Comparison of ENCODE assay signal across 8 cellular contexts in genomic region chr17:76557368-76558209, GRCh38. TPM values are rescaled to one million over a fixed set of nuclear protein-coding genes. Genes with fewer than 3 reads are reported as not detected.
DNase-seq lines count a peak whose midpoint lies in the region; ATAC-seq and TF ChIP-seq lines count a peak whose summit lies in the region.

No MANE protein-coding gene starts in this region.

- peaks cover 14% of the 10 kb centered on the region for H3K4me1 Mint-ChIP-seq in glutamatergic neuron (ENCODE audit: low read depth, unreplicated experiment)

- H3K9me3 Mint-ChIP-seq in activated naive CD4-positive, alpha-beta T cell treated with anti-CD3 and anti-CD28 coated beads, Interleukin-2, amount 50 U/mL, for 72 hours: no peaks in the 10 kb centered on the region
- H3K9me3 Mint-ChIP-seq in glutamatergic neuron (ENCODE audit: unreplicated experiment): peaks cover 8% of the 10 kb centered on the region

- peak overlapping the region; percentile 99 for H3K27ac Mint-ChIP-seq in activated naive CD4-positive, alpha-beta T cell treated with anti-CD3 and anti-CD28 coated beads, Interleukin-2, amount 50 U/mL, for 72 hours
- H3K27ac Mint-ChIP-seq in glutamatergic neuron (ENCODE audit: unreplicated experiment): peak overlapping the region; percentile 99

- H3K27me3 ChIP-seq in osteoblast (ENCODE audit: insufficient read depth, low read length) (no peaks in the 10 kb centered on the region), thoracic aorta (replicated peaks; ENCODE audit: insufficient read depth) (no peaks in the 10 kb centered on the region)

- peak; percentile 37 for TF ChIP-seq CTCF in GM10266 (IDR thresholded peaks at IDR 0.05; ENCODE audit: control insufficient read depth, insufficient read depth, low read depth, missing control alignments)
- peak; percentile 69 for TF ChIP-seq CTCF in glutamatergic neuron (IDR thresholded peaks at IDR 0.05; ENCODE audit: partially characterized antibody, unreplicated experiment)
- TF ChIP-seq CTCF in osteoblast (IDR thresholded peaks at IDR 0.05; ENCODE audit: extremely low read depth, low read depth, low read length): peak; percentile 60
- TF ChIP-seq CTCF in thoracic aorta (IDR thresholded peaks at IDR 0.05): peak; percentile 61

- H3K4me3 ChIP-seq in SK-N-MC (peak overlapping the region; percentile 92), osteoblast (ENCODE audit: insufficient read depth, low read length) (peak overlapping the region; percentile 97), thoracic aorta (peak overlapping the region; percentile 78)

- peaks cover 43% of the 10 kb centered on the region for H3K36me3 ChIP-seq in SK-N-MC (ENCODE audit: insufficient read depth, low read length)
- peaks cover 20% of the 10 kb centered on the region for H3K36me3 ChIP-seq in osteoblast (ENCODE audit: insufficient read depth, low read length)
- H3K36me3 ChIP-seq in thoracic aorta: no peaks in the 10 kb centered on the region

- ATAC-seq in HG02588 (IDR thresholded peaks at IDR 0.05; ENCODE audit: unreplicated experiment) (peak; percentile 81), thoracic aorta (ENCODE audit: insufficient number of reproducible peaks, low FRiP score, low read depth) (peak; percentile 87)
- peak; percentile 94 to 95 for ATAC-seq in activated naive CD4-positive, alpha-beta T cell treated with anti-CD3 and anti-CD28 coated beads, Interleukin-2, amount 50 U/mL, for 72 hours

- peaks cover 9% of the 10 kb centered on the region for H3K27me3 Mint-ChIP-seq in glutamatergic neuron (ENCODE audit: unreplicated experiment)

- H3K4me2 ChIP-seq in osteoblast (ENCODE audit: insufficient read depth, low read length): peak overlapping the region; percentile 94

- H3K79me2 ChIP-seq in osteoblast (ENCODE audit: insufficient read depth, low read length): peaks cover 50% of the 10 kb centered on the region

- peaks cover 36% of the 10 kb centered on the region for H4K20me1 ChIP-seq in osteoblast (ENCODE audit: insufficient read depth, low read length)

- DNase-seq in GM10266 (ENCODE audit: extremely low spot score): peak; percentile 91
- DNase-seq in NCI-H1048 (lab: John Stamatoyannopoulos, UW): peak; percentile 90
- peak; percentile 85 for DNase-seq in SK-N-MC (ENCODE audit: low read depth, low spot score)
- DNase-seq in activated naive CD4-positive, alpha-beta T cell treated with anti-CD3 and anti-CD28 coated beads, Interleukin-2, amount 50 U/mL, for 72 hours (ENCODE audit: low spot score in 2 of 2): peak; percentile 94 to 95
- DNase-seq in glutamatergic neuron: peak; percentile 98
- DNase-seq in osteoblast (ENCODE audit: insufficient read length, low spot score, missing footprints): peak; percentile 92
- DNase-seq in thoracic aorta (ENCODE audit: low spot score): peak; percentile 88

- peak overlapping the region; percentile 96 for H2AFZ ChIP-seq in osteoblast (ENCODE audit: low read length)

- peak overlapping the region; percentile 100 for H3K4me3 Mint-ChIP-seq in glutamatergic neuron (ENCODE audit: unreplicated experiment)

- peaks cover 37 to 54% of the 10 kb centered on the region in 2 donors for H3K36me3 Mint-ChIP-seq in activated naive CD4-positive, alpha-beta T cell treated with anti-CD3 and anti-CD28 coated beads, Interleukin-2, amount 50 U/mL, for 72 hours
- H3K36me3 Mint-ChIP-seq in glutamatergic neuron (ENCODE audit: unreplicated experiment): no peaks in the 10 kb centered on the region

- H3K9me3 ChIP-seq in SK-N-MC (ENCODE audit: low read depth, low read length) (no peaks in the 10 kb centered on the region), osteoblast (ENCODE audit: low read depth, low read length) (no peaks in the 10 kb centered on the region), thoracic aorta (no peaks in the 10 kb centered on the region)

- H3K4me1 ChIP-seq in osteoblast (ENCODE audit: insufficient read depth, low read length): peaks cover 42% of the 10 kb centered on the region
- H3K4me1 ChIP-seq in thoracic aorta (ENCODE audit: control insufficient read depth in 1 of 2, low read depth in 2 of 2): peaks cover 5 to 31% of the 10 kb centered on the region in 2 donors

- H3K27ac ChIP-seq in SK-N-MC (peak overlapping the region; percentile 77), osteoblast (ENCODE audit: low read depth, low read length) (peak overlapping the region; percentile 98), thoracic aorta (peak overlapping the region; percentile 81 to 82)

- peak overlapping the region; percentile 99 for H3K9ac ChIP-seq in SK-N-MC (ENCODE audit: insufficient read length)

RNA-seq across cellular contexts. Expression of gene PRCD, which starts 17.7 kb away (rescaled TPM):
- not detected for total RNA-seq in activated naive CD4-positive, alpha-beta T cell treated with anti-CD3 and anti-CD28 coated beads, Interleukin-2, amount 50 U/mL, for 72 hours
- total RNA-seq in glutamatergic neuron (ENCODE audit: unreplicated experiment) (1.4 TPM), osteoblast (4.0 and 5.3 TPM in 2 replicates), thoracic aorta (1 to 10 TPM; 1.9 to 2.4 TPM)

RNA-seq across cellular contexts. Expression of gene CYGB, which starts 20.1 kb away (rescaled TPM):
- not detected for total RNA-seq in activated naive CD4-positive, alpha-beta T cell treated with anti-CD3 and anti-CD28 coated beads, Interleukin-2, amount 50 U/mL, for 72 hours
- total RNA-seq in glutamatergic neuron (ENCODE audit: unreplicated experiment) (20.4 TPM), osteoblast (39.1 and 74.0 TPM in 2 replicates), thoracic aorta (10 to 100 TPM in 1 of 2 donors, 1 to 10 TPM in 1; 8.3 to 17.7 TPM)

RNA-seq across cellular contexts. Expression of gene ST6GALNAC2, which starts 28.1 kb away (rescaled TPM):
- not detected for total RNA-seq in activated naive CD4-positive, alpha-beta T cell treated with anti-CD3 and anti-CD28 coated beads, Interleukin-2, amount 50 U/mL, for 72 hours
- total RNA-seq in glutamatergic neuron (ENCODE audit: unreplicated experiment) (0.32 TPM), osteoblast (0.36 and 0.59 TPM in 2 replicates), thoracic aorta (1 to 10 TPM in 1 of 2 donors, not detected in 1; 1.8 TPM)

RNA-seq across cellular contexts. Expression of gene RHBDF2, which starts 56.4 kb away (rescaled TPM):
- 10 to 100 TPM; 30.4 to 43.1 TPM for total RNA-seq in activated naive CD4-positive, alpha-beta T cell treated with anti-CD3 and anti-CD28 coated beads, Interleukin-2, amount 50 U/mL, for 72 hours
- 1.9 TPM for total RNA-seq in glutamatergic neuron (ENCODE audit: unreplicated experiment)
- 7.1 and 8.3 TPM in 2 replicates for total RNA-seq in osteoblast
- 100 to 1,000 TPM in 1 of 2 donors, 10 to 100 TPM in 1; 91.6 to 153 TPM for total RNA-seq in thoracic aorta

Comparison
In these comparisons a context has a peak if more than half of its experiments do, and no peak if none do; other contexts are left out.
1. Peak in every context shown above with its lines: DNase-seq, ATAC-seq, H3K4me3 ChIP-seq and H3K27ac ChIP-seq.
2. RNA of gene CYGB, which starts 20.1 kb away (total RNA-seq): 39.1 to 74.0 TPM in osteoblast, 20.4 TPM in glutamatergic neuron (single experiment) and 8.3 to 17.7 TPM in thoracic aorta; not detected in activated naive CD4-positive, alpha-beta T cell treated with anti-CD3 and anti-CD28 coated beads, Interleukin-2, amount 50 U/mL, for 72 hours; every median in the first group is over 4 times any median in the second.